Comparison of ENCODE assay signal across 1 cellular context in the genomic region with DNA sequence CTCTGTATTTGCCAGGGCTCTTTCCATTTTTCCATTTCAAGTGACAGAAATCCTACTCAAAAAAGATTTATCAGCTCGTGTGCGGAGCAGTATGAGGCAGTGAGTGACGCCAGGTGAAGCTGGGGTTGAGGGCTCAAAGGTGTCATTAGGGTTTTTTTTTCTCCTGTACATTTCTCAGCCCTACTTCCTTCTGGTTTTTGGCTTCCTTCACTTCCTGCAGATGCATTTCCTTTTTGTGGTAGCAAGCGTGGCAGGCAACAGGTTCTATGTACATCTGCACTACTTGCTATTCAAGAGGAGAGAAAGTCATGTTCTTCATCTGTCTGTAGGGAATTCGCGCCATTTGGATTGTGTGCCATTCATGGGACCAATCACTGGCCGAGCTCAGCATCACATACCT.
TF ChIP-seq lines count a peak whose summit lies in the region.

No MANE protein-coding gene starts in this region.

TF ChIP-seq in HepG2, 621 proteins besides CTCF, POLR2A, EP300 and RAD21 (continued from another document):
- TF ChIP-seq, protein P1, sequence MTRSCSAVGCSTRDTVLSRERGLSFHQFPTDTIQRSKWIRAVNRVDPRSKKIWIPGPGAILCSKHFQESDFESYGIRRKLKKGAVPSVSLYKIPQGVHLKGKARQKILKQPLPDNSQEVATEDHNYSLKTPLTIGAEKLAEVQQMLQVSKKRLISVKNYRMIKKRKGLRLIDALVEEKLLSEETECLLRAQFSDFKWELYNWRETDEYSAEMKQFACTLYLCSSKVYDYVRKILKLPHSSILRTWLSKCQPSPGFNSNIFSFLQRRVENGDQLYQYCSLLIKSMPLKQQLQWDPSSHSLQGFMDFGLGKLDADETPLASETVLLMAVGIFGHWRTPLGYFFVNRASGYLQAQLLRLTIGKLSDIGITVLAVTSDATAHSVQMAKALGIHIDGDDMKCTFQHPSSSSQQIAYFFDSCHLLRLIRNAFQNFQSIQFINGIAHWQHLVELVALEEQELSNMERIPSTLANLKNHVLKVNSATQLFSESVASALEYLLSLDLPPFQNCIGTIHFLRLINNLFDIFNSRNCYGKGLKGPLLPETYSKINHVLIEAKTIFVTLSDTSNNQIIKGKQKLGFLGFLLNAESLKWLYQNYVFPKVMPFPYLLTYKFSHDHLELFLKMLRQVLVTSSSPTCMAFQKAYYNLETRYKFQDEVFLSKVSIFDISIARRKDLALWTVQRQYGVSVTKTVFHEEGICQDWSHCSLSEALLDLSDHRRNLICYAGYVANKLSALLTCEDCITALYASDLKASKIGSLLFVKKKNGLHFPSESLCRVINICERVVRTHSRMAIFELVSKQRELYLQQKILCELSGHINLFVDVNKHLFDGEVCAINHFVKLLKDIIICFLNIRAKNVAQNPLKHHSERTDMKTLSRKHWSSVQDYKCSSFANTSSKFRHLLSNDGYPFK (CRISPR knock-in tag; IDR thresholded peaks at IDR 0.05; ENCODE audit: borderline replicate concordance), result no peak
- TF ChIP-seq, protein P2, sequence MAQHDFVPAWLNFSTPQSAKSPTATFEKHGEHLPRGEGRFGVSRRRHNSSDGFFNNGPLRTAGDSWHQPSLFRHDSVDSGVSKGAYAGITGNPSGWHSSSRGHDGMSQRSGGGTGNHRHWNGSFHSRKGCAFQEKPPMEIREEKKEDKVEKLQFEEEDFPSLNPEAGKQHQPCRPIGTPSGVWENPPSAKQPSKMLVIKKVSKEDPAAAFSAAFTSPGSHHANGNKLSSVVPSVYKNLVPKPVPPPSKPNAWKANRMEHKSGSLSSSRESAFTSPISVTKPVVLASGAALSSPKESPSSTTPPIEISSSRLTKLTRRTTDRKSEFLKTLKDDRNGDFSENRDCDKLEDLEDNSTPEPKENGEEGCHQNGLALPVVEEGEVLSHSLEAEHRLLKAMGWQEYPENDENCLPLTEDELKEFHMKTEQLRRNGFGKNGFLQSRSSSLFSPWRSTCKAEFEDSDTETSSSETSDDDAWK (CRISPR knock-in tag; IDR thresholded peaks at IDR 0.05), result no peak
